In the genomic region with DNA sequence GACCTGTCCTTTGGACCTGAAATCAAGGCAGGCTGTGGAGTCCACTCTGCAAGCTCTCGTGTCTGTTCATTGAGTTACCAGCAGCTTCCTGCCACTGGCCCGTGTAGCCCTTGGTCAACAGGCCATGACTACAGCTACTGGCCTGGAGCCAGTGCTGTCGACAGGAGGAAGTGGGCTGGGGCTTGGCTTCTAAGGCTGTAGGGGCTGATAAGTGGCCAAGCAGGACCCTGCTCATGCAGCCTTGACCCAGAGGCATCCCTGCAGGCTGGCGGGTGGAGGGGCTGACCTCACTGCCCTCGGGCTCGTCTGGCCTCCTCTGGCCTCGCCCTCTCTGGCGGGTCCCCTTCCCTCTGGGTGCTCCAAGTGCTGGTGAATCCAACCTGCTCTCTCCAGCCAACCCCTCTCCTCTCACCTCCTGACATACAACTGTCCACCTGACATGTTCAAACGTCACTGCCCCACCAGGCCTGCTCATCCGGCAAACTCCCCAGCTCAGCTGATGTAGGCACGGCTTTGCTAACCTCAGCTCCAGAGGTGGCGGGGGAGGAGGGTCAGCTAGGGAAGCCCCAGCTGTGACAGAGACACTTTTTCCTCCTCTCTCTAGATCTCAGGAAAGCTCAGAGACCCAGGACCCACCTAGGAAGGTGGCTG, we compare ENCODE assay signal across 10 cellular contexts.
DNase-seq lines count a peak whose midpoint lies in the region; ATAC-seq, FAIRE-seq and TF ChIP-seq lines count a peak whose summit lies in the region.
"Had no signal": no experiment of that assay in that cellular context is flagged by ENCODE, and none has a peak within 500 bp of the region (broad histone marks: within the 10 kb centered on the region; RNA-seq: fewer than 3 reads in every experiment).

No MANE protein-coding gene starts in this region.

- TF ChIP-seq CTCF in epithelial cell of proximal tubule (conservative IDR thresholded peaks at IDR 0.05; ENCODE audit: low read depth, low read length), result no peak
- no peak for TF ChIP-seq CTCF in mucosa of descending colon (IDR thresholded peaks at IDR 0.05)

- DNase-seq in AG08396 (ENCODE audit: low spot score) (peak; percentile 29), HTR-8/SVneo (ENCODE audit: insufficient read length, low spot score) (peak; percentile 29), epithelial cell of proximal tubule (ENCODE audit: low read depth) (peak; percentile 82), mucosa of descending colon (peak in 2 of 3 donors; percentile 18 to 71), GM03348 (ENCODE audit: low spot score) (no peak), NCI-H524 treated with DMSO at 0.1 percent for 48 hours (lab: John Stamatoyannopoulos, UW) (no peak), occipital lobe (lab: John Stamatoyannopoulos, UW) (no peak)
- no peak for DNase-seq in activated effector memory CD4-positive, alpha-beta T cell treated with anti-CD3 and anti-CD28 coated beads, Interleukin-2, amount 50 U/mL, for 16 hours
- DNase-seq: activated T-cell treated with anti-CD3 and anti-CD28 coated beads, Interleukin-2, amount 50 U/mL, for 72 hours; stimulated activated CD4-positive, alpha-beta T cell treated with anti-CD3 and anti-CD28 coated beads, Interleukin-2, amount 100 ng/mL, for 24 hours had no signal

- no peaks in the 10 kb centered on the region for H3K36me3 ChIP-seq in mucosa of descending colon (ENCODE audit: low read depth)

- H3K4me1 ChIP-seq in mucosa of descending colon (ENCODE audit: low read depth), result no peaks in the 10 kb centered on the region

- peak; percentile 57 for FAIRE-seq in HTR-8/SVneo (lab: Jason Lieb, UNC)

- no peaks in the 10 kb centered on the region for H3K9me3 ChIP-seq in mucosa of descending colon

- peak; percentile 43 for ATAC-seq in mucosa of descending colon
- ATAC-seq: activated T-cell treated with anti-CD3 and anti-CD28 coated beads, Interleukin-2, amount 50 U/mL, for 72 hours had no signal

- H3K4me3 ChIP-seq in epithelial cell of proximal tubule (ENCODE audit: low read depth, low read length) (peak overlapping the region; percentile 31), mucosa of descending colon (no peak overlapping the region)

- intact Hi-C loops in mucosa of descending colon (cut with DNase I, micrococcal nuclease), result no loop called here

Comparison
In these comparisons a context has a peak if more than half of its experiments do, and no peak if none do; other contexts are left out.
1. DNase-seq: peak in AG08396 (single experiment), HTR-8/SVneo (single experiment), epithelial cell of proximal tubule (single experiment) and mucosa of descending colon (2 of 3); none in GM03348 (single experiment), NCI-H524 treated with DMSO at 0.1 percent for 48 hours (single experiment), occipital lobe (single experiment) and activated effector memory CD4-positive, alpha-beta T cell treated with anti-CD3 and anti-CD28 coated beads, Interleukin-2, amount 50 U/mL, for 16 hours (single experiment).